In the genomic region with DNA sequence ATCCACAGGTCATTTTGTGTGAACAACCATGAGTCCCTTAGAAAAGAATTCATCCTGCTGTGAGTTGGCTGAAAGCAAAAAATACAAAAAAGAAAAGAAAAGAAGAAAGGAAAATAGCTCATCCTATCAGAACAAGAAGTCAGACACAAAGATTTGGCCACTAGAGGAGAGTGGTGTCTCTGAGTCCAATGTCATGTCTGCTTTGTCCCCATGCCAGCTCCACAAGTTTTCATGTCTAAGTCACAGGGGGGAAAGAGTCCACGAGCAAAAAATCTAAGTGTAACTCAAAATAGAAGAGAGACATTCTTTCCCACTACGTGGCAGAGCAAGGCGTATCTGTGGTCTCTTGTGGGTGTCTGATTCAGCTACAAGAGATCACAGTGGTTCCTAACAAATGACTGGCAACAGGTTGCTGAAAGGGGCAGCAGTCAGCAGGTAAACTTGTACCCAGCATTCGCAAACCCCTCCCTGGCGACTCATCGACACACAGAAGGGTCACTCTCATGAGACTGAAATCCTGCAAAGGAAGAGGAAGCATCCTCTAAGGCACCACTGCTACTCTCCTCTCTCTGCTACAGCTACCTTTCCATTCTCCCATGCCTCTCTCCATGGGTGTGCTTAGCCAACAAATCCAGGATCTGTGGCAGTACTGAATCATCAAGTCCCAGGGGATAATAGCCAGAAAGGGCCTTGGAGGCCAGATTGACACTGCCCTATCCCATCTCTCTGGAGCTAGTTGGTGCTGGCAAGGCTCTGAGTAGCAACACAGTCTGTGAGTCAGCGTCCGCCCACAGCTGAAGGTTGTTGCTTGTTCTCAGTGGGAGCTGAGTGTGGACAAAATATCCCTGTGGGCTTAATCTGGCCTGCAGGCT, we compare ENCODE assay signal across 8 cellular contexts.
DNase-seq lines count a peak whose midpoint lies in the region; ATAC-seq and TF ChIP-seq lines count a peak whose summit lies in the region.

No MANE protein-coding gene starts in this region.

- WGBS in right cardiac atrium, result 37% methylated on average over 8 of the region's 8 CpGs
- WGBS in prostate gland, result 82% methylated on average over 8 of the region's 8 CpGs

- POLR2A ChIA-PET in CD4-positive, alpha-beta T cell (lab: Charles Lee), result interaction anchor here (0.7 to 7.8 kb wide), 15 partner anchors 9 to 629 kb away, joined by 3 to 225 read pairs (median 7); a partner anchor contains a TSS
- POLR2A ChIA-PET in PC-9 (lab: Charles Lee; ENCODE audit: unreplicated experiment), result interaction anchor here (0.6 to 1.5 kb wide), 4 partner anchors 76 to 126 kb away, joined by 5 to 19 read pairs (median 8); a partner anchor contains a TSS

- no peaks in the 10 kb centered on the region for H3F3A ChIP-seq in PC-9 (ENCODE audit: insufficient read depth, low read depth)

- H3K4me1 ChIP-seq in PC-9 (replicated peaks; ENCODE audit: insufficient read depth) (no peaks in the 10 kb centered on the region), right cardiac atrium (ENCODE audit: control insufficient read depth, insufficient read depth, low read length) (no peaks in the 10 kb centered on the region), prostate gland (replicated peaks) (no peaks in the 10 kb centered on the region)

- H4K20me1 ChIP-seq in PC-9 (ENCODE audit: insufficient read depth), result no peaks in the 10 kb centered on the region

- no peaks in the 10 kb centered on the region for H3K79me2 ChIP-seq in PC-9 (ENCODE audit: low read depth)

- BruUV-seq in PC-9 (replicated peaks; lab: Mats Ljungman, UMichigan), result TSS peak; percentile 97

- H3K9me3 Mint-ChIP-seq in CD4-positive, alpha-beta T cell, result peaks cover 11% of the 10 kb centered on the region

- no peaks in the 10 kb centered on the region for H3K9me3 ChIP-seq in CD4-positive, alpha-beta T cell (ENCODE audit: control insufficient read depth, low read length)
- H3K9me3 ChIP-seq in PC-9 (ENCODE audit: insufficient read depth, low read depth) (no peaks in the 10 kb centered on the region), right cardiac atrium (ENCODE audit: control insufficient read depth, low read length) (no peaks in the 10 kb centered on the region), prostate gland (no peaks in the 10 kb centered on the region)

- ATAC-seq in CD4-positive, alpha-beta T cell (ENCODE audit: poor library complexity), result peak; percentile 72
- ATAC-seq in right cardiac atrium (peak; percentile 90 to 93), GM21390 (IDR thresholded peaks at IDR 0.05; ENCODE audit: unreplicated experiment) (no peak)

- H3K36me3 ChIP-seq in PC-9 (ENCODE audit: low read depth) (no peaks in the 10 kb centered on the region), prostate gland (no peaks in the 10 kb centered on the region)

- H3K27me3 Mint-ChIP-seq in CD4-positive, alpha-beta T cell, result no peaks in the 10 kb centered on the region

- no peaks in the 10 kb centered on the region for H3K27me3 ChIP-seq in CD4-positive, alpha-beta T cell (ENCODE audit: control insufficient read depth, insufficient read depth, low read length)
- no peaks in the 10 kb centered on the region for H3K27me3 ChIP-seq in PC-9 (ENCODE audit: insufficient read depth, low read depth)
- no peaks in the 10 kb centered on the region for H3K27me3 ChIP-seq in right cardiac atrium (ENCODE audit: control insufficient read depth, insufficient read depth)
- no peaks in the 10 kb centered on the region for H3K27me3 ChIP-seq in prostate gland (replicated peaks; ENCODE audit: insufficient read depth)

- CTCF ChIA-PET in CD4-positive, alpha-beta T cell (lab: Charles Lee), result interaction anchor here (0.6 to 4.8 kb wide), 14 partner anchors 9 to 534 kb away, joined by 3 to 28 read pairs (median 4); a partner anchor contains a TSS
- CTCF ChIA-PET in PC-9 (lab: Charles Lee), result interaction anchor here (1.5 to 2.0 kb wide), 2 partner anchors 123 to 126 kb away, joined by 3 to 9 read pairs; a partner anchor contains a TSS

- peaks cover 86% of the 10 kb centered on the region for H3K4me1 Mint-ChIP-seq in CD4-positive, alpha-beta T cell (ENCODE audit: low read depth)

- no peak for TF ChIP-seq CTCF in CD4-positive, alpha-beta T cell (IDR thresholded peaks at IDR 0.05)
- no peak for TF ChIP-seq CTCF in HFF-Myc (IDR thresholded peaks at IDR 0.05; ENCODE audit: low read depth, low read length, missing control alignments)
- TF ChIP-seq CTCF in PC-9 (conservative IDR thresholded peaks at IDR 0.05), result no peak
- TF ChIP-seq CTCF in prostate gland (IDR thresholded peaks at IDR 0.05), result no peak

- no peak for TF ChIP-seq POLR2A in prostate gland (IDR thresholded peaks at IDR 0.05)

- H3K4me3 ChIP-seq in HFF-Myc (replicated peaks; ENCODE audit: low read depth, low read length), result no peak overlapping the region
- no peak overlapping the region for H3K4me3 ChIP-seq in PC-9
- H3K4me3 ChIP-seq in right cardiac atrium (ENCODE audit: low read length), result no peak overlapping the region
- H3K4me3 ChIP-seq in prostate gland, result no peak overlapping the region

- H3K4me3 Mint-ChIP-seq in CD4-positive, alpha-beta T cell, result peak overlapping the region; percentile 90

- peak in 9 of 10 experiments; percentile 36 to 64 (median 52) for DNase-seq in CD4-positive, alpha-beta T cell
- DNase-seq in HFF-Myc (ENCODE audit: extremely low read depth, low read depth) (peak; percentile 36), PC-9 (peak; percentile 47 to 61), right cardiac atrium (peak; percentile 59 to 65 (median 60)), prostate gland (ENCODE audit: low spot score) (no peak)
- DNase-seq in activated naive CD4-positive, alpha-beta T cell treated with Interleukin-2 at 50 U/mL for 16 hours, result peak; percentile 81
- DNase-seq in stimulated activated CD4-positive, alpha-beta T cell treated with anti-CD3 and anti-CD28 coated beads, Interleukin-1b, Interleukin-23, amount 100 ng/mL, for 24 hours (ENCODE audit: low read depth in 4 of 4, low spot score in 1 of 4), result peak; percentile 31 to 66 (median 56)

- intact Hi-C loops in CD4-positive, alpha-beta T cell (cut with DNase I, micrococcal nuclease), result loop anchor here (1.0 to 10.0 kb wide), 4 partner anchors 25 to 641 kb away; a partner anchor contains a TSS
- intact Hi-C loops in PC-9 (cut with micrococcal nuclease; ENCODE audit: unreplicated experiment) (loop anchor here (2.0 to 5.0 kb wide), 3 partner anchors 27 to 123 kb away; a partner anchor contains a TSS), right cardiac atrium (cut with DNase I) (no loop called here), prostate gland (cut with DNase I) (no loop called here)

- no peaks in the 10 kb centered on the region for H3K36me3 Mint-ChIP-seq in CD4-positive, alpha-beta T cell (ENCODE audit: low read depth)

- H3K4me2 ChIP-seq in PC-9, result 0 out of 2 replicates have a peak overlapping the region, but pooled peaks have one; percentile 61

- no peaks in the 10 kb centered on the region for H3K9me2 ChIP-seq in PC-9 (ENCODE audit: insufficient read depth)

- H2AFZ ChIP-seq in PC-9, result peak overlapping the region; percentile 48; the same call in 1 of the 2 replicates

- peak overlapping the region; percentile 79 for H3K27ac ChIP-seq in CD4-positive, alpha-beta T cell (ENCODE audit: low read depth, low read length)
- H3K27ac ChIP-seq in PC-9, result no peak overlapping the region
- peak overlapping the region; percentile 62 for H3K27ac ChIP-seq in right cardiac atrium (ENCODE audit: low read length)
- no peak overlapping the region for H3K27ac ChIP-seq in prostate gland

- H3K27ac Mint-ChIP-seq in CD4-positive, alpha-beta T cell, result peak overlapping the region; percentile 100

Comparison
In these comparisons a context has a peak if more than half of its experiments do, and no peak if none do; other contexts are left out.
1. H3K27ac ChIP-seq: peak in CD4-positive, alpha-beta T cell (single experiment) and right cardiac atrium (single experiment); none in PC-9 (single experiment) and prostate gland (0 of 2).
2. intact Hi-C loops: an anchor here in CD4-positive, alpha-beta T cell (1.0 to 10.0 kb wide) and PC-9 (2.0 to 5.0 kb wide); none called in right cardiac atrium and prostate gland.